ENCODE assay signal across 14 cellular contexts in the genomic region with DNA sequence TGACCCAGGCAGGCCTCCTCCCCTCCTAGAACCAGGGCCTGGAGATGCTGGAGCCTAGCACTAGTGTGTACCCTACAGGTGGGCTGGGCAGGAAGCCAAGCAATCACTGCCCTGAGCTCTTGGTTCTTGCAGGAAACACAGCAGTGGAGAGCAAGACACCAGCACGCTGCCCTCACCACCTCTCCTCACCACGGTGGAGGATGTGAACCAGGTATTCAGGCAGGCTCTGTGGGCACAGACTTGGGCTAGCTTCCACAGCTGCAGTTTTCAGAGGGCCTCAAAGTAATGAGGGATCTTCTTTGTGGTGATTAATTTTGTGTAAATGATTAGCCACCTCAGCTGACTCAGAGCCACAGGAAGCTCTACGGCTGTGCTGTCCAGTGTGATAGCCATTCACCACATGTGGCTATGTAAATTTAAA. TPM values are rescaled to one million over a fixed set of nuclear protein-coding genes. Genes with fewer than 3 reads are reported as not detected.
DNase-seq lines count a peak whose midpoint lies in the region; ATAC-seq, FAIRE-seq and TF ChIP-seq lines count a peak whose summit lies in the region.
"Had no signal": no experiment of that assay in that cellular context is flagged by ENCODE, and none has a peak within 500 bp of the region (broad histone marks: within the 10 kb centered on the region; RNA-seq: fewer than 3 reads in every experiment).

No MANE protein-coding gene starts in this region.

- no peak overlapping the region for H3K9ac ChIP-seq in HepG2 (ENCODE audit: insufficient read depth, low read depth, low read length)

- ATAC-seq in right lobe of liver (peak in 3 of 4 donors; percentile 4 to 25 (median 25)), HepG2 (no peak), body of pancreas (no peak), GM19455 (IDR thresholded peaks at IDR 0.05; ENCODE audit: unreplicated experiment) (no peak), GM19328 (IDR thresholded peaks at IDR 0.05; ENCODE audit: unreplicated experiment) (no peak)
- ATAC-seq: heart right ventricle had no signal

- peaks cover 0 to 2% (median 0%) of the 10 kb centered on the region in 4 donors for H3K4me1 ChIP-seq in right lobe of liver
- H3K4me1 ChIP-seq in HepG2 (ENCODE audit: insufficient read depth, low read length) = 0 out of 2 replicates have a peak, but pooled peaks cover 5% of the 10 kb centered on the region
- no peaks in the 10 kb centered on the region for H3K4me1 ChIP-seq in body of pancreas
- no peaks in the 10 kb centered on the region for H3K4me1 ChIP-seq in testis
- no peaks in the 10 kb centered on the region for H3K4me1 ChIP-seq in HAP-1

- no peak overlapping the region for H3K4me2 ChIP-seq in HepG2 (ENCODE audit: low read depth, low read length)

- H3K9me3 ChIP-seq in right lobe of liver (no peaks in the 10 kb centered on the region), HepG2 (ENCODE audit: low read length) (no peaks in the 10 kb centered on the region), KOPT-K1 (ENCODE audit: insufficient read depth, low read length, poor library complexity, severe bottlenecking) (no peaks in the 10 kb centered on the region), body of pancreas (no peaks in the 10 kb centered on the region), testis (no peaks in the 10 kb centered on the region), HAP-1 (no peaks in the 10 kb centered on the region)
- H3K9me3 ChIP-seq: heart right ventricle had no signal

- intact Hi-C loops in right lobe of liver (cut with DNase I) = no loop called here
- intact Hi-C loops in HepG2 (cut with micrococcal nuclease; ENCODE audit: unreplicated experiment) = no loop called here
- intact Hi-C loops in body of pancreas (cut with DNase I) = no loop called here
- intact Hi-C loops in testis (cut with DNase I; ENCODE audit: low total_unique reads) = no loop called here

- H4K20me1 ChIP-seq in HepG2 (ENCODE audit: insufficient read depth, low read length) = no peaks in the 10 kb centered on the region

- TF ChIP-seq POLR2A in right lobe of liver (IDR thresholded peaks at IDR 0.05) (no peak), HepG2 (IDR thresholded peaks at IDR 0.05; ENCODE audit: insufficient read depth in 1 of 2, low read depth in 2 of 2, low read length in 2 of 2) (no peak), body of pancreas (IDR thresholded peaks at IDR 0.05) (no peak), testis (IDR thresholded peaks at IDR 0.05) (no peak)

- TF ChIP-seq CTCF in right lobe of liver (IDR thresholded peaks at IDR 0.05) (no peak), HepG2 (CRISPR knock-in tag; IDR thresholded peaks at IDR 0.05) (no peak), body of pancreas (IDR thresholded peaks at IDR 0.05) (no peak), testis (IDR thresholded peaks at IDR 0.05) (no peak)

- TF ChIP-seq RAD21 in HepG2 (CRISPR knock-in tag; IDR thresholded peaks at IDR 0.05) = no peak

- H3K27ac ChIP-seq in right lobe of liver (no peak overlapping the region), HepG2 (ENCODE audit: extremely low read length, insufficient read depth, low read length) (no peak overlapping the region), KOPT-K1 (ENCODE audit: low read depth, low read length, poor library complexity, severe bottlenecking) (peak overlapping the region; percentile 86), body of pancreas (no peak overlapping the region), testis (no peak overlapping the region)

- H3K36me3 ChIP-seq in right lobe of liver (peaks cover 0 to 40% (median 10%) of the 10 kb centered on the region in 4 donors), HepG2 (replicated peaks in 1 of 2; ENCODE audit: control insufficient read depth in 1 of 2, insufficient read depth in 2 of 2, low read length in 2 of 2) (peaks cover 12 to 39% of the 10 kb centered on the region in 2 experiments), KOPT-K1 (ENCODE audit: insufficient read depth, low read length) (no peaks in the 10 kb centered on the region), body of pancreas (replicated peaks in 1 of 2; ENCODE audit: insufficient read depth in 1 of 2, low read depth in 2 of 2) (peaks cover 0 to 27% of the 10 kb centered on the region in 2 donors), testis (ENCODE audit: low read depth, missing control alignments) (no peaks in the 10 kb centered on the region), HAP-1 (replicated peaks) (peaks cover 7% of the 10 kb centered on the region)

- in situ Hi-C loops in HepG2 (cut with HindIII; ENCODE audit: extremely low pct_ligation_motif_present, low pct_unique_long_range_greater_than_20kb) = no loop called here
- in situ Hi-C loops in HAP-1 (cut with MboI; ENCODE audit: low sequenced_read_pairs) = no loop called here

- no TSS peak for BruUV-seq in HepG2 (replicated peaks; lab: Mats Ljungman, UMichigan)

- no peak for TF ChIP-seq EP300 in HepG2 (IDR thresholded peaks at IDR 0.05; ENCODE audit: low read depth in 2 of 2, low read length in 2 of 2)
- no peak for TF ChIP-seq EP300 in HepG2 (CRISPR knock-in tag; IDR thresholded peaks at IDR 0.05; ENCODE audit: borderline replicate concordance)

- no peak overlapping the region for H3K4me3 ChIP-seq in right lobe of liver
- H3K4me3 ChIP-seq in HepG2 (replicated peaks in 1 of 3; ENCODE audit: insufficient read depth in 1 of 3, low read depth in 2 of 3, low read length in 3 of 3) = no peak overlapping the region
- H3K4me3 ChIP-seq in body of pancreas = no peak overlapping the region
- H3K4me3 ChIP-seq in testis = no peak overlapping the region
- H3K4me3 ChIP-seq in HAP-1 = no peak overlapping the region
- H3K4me3 ChIP-seq: heart right ventricle, skin epidermis had no signal

- no peak overlapping the region for H2AFZ ChIP-seq in HepG2 (ENCODE audit: low read length)

- 82% methylated on average over 2 of the region's 3 CpGs for WGBS in right lobe of liver (ENCODE audit: insufficient coverage, low coverage, low lambda C conversion rate, missing lambda C conversion rate)
- WGBS in HepG2 (ENCODE audit: low lambda C conversion rate) = 100% methylated on average over 1 of the region's 3 CpGs
- WGBS in body of pancreas, 2 donors = 63 to 100% methylated on average over 1 to 3 of the region's 3 CpGs
- 93 to 100% methylated on average over 1 to 3 of the region's 3 CpGs for WGBS in testis, 2 donors

- FAIRE-seq in HepG2 (lab: Jason Lieb, UNC) = no peak
- FAIRE-seq: GM12892 had no signal

- CTCF ChIA-PET in HepG2 (lab: Yijun Ruan, JAX; ENCODE audit: low intra/inter-chr PET ratio, low total read pairs) = no interaction called here

- H3K27me3 ChIP-seq in right lobe of liver (no peaks in the 10 kb centered on the region), HepG2 (ENCODE audit: control insufficient read depth in 1 of 2, insufficient read depth in 2 of 2, low read length in 2 of 2) (no peaks in the 10 kb centered on the region), body of pancreas (no peaks in the 10 kb centered on the region), testis (no peaks in the 10 kb centered on the region), HAP-1 (ENCODE audit: low read depth) (no peaks in the 10 kb centered on the region)
- H3K27me3 ChIP-seq: heart right ventricle had no signal

- peak in 1 of 3 donors; percentile 50 for DNase-seq in right lobe of liver
- DNase-seq in HepG2 (ENCODE audit: low spot score) = no peak
- DNase-seq in body of pancreas = peak in 3 of 4 donors; percentile 40 to 49 (median 42)
- DNase-seq in testis = no peak
- DNase-seq in HAP-1 (ENCODE audit: low spot score in 2 of 2) = no peak
- DNase-seq: GOT3; heart right ventricle; stimulated activated CD8-positive, alpha-beta memory T cell treated with anti-CD3 and anti-CD28 coated beads, Interleukin-4, amount 100 ng/mL, for 48 hours; SW 1271 had no signal

- no peaks in the 10 kb centered on the region for H3K79me2 ChIP-seq in HepG2 (ENCODE audit: insufficient read depth, low read length)

- POLR2A ChIA-PET in HepG2 (lab: Yijun Ruan, JAX) = no interaction called here

RNA-seq across cellular contexts. Expression of gene GPI, which starts 13.6 kb away (rescaled TPM):
- 100 to 1,000 TPM; 163 to 364 (median 256) TPM for total RNA-seq in right lobe of liver
- total RNA-seq in HepG2 (2016; rRNA removed; fragmentation: Illumina TruSeq; extraction: Trizol) = 167 and 207 TPM in 2 replicates
- total RNA-seq in HepG2 (2016; cell fraction: cytosol; rRNA removed; fragmentation: Illumina TruSeq; extraction: Trizol; ENCODE audit: low read depth) = 57.7 and 63.3 TPM in 2 replicates
- total RNA-seq in HepG2 (2016; cell fraction: insoluble cytoplasmic fraction; rRNA removed; fragmentation: Illumina TruSeq; extraction: Trizol) = 170 and 179 TPM in 2 replicates
- 117 and 119 TPM in 2 replicates for total RNA-seq in HepG2 (2016; cell fraction: membrane; rRNA removed; fragmentation: Illumina TruSeq; extraction: Trizol)
- 102 and 114 TPM in 2 replicates for total RNA-seq in HepG2 (2016; cell fraction: nucleus; rRNA removed; fragmentation: Illumina TruSeq; extraction: Trizol)
- polyA plus RNA-seq in HepG2 (2011; rRNA removed) = 115 and 147 TPM in 2 replicates
- 137 and 170 TPM in 2 replicates for polyA plus RNA-seq in HepG2 (2011; cell fraction: cytosol; rRNA removed)
- 307 and 407 TPM in 2 replicates for polyA plus RNA-seq in HepG2 (2011; cell fraction: nucleus; rRNA removed)
- 311 and 360 TPM in 2 replicates for polyA plus RNA-seq in HepG2 (2012)
- 97.4 and 105 TPM in 2 replicates for polyA plus RNA-seq in HepG2 (2016; cell fraction: cytosol; fragmentation: Illumina TruSeq; extraction: Trizol; ENCODE audit: low read depth)
- polyA plus RNA-seq in HepG2 (2016; cell fraction: insoluble cytoplasmic fraction; fragmentation: Illumina TruSeq; extraction: Trizol; ENCODE audit: low read depth) = 183 and 254 TPM in 2 replicates
- polyA plus RNA-seq in HepG2 (2016; cell fraction: membrane; fragmentation: Illumina TruSeq; extraction: Trizol; ENCODE audit: low read depth) = 113 and 126 TPM in 2 replicates
- 173 and 188 TPM in 2 replicates for polyA plus RNA-seq in HepG2 (2016; cell fraction: nucleus; fragmentation: Illumina TruSeq; extraction: Trizol; ENCODE audit: insufficient read depth, low read depth)
- polyA minus RNA-seq in HepG2 (2011; rRNA and poly(A)+ RNA removed; ENCODE audit: low replicate concordance) = 301 and 307 TPM in 2 replicates
- 278 and 286 TPM in 2 replicates for polyA minus RNA-seq in HepG2 (2011; cell fraction: cytosol; rRNA and poly(A)+ RNA removed)
- 125 and 126 TPM in 2 replicates for polyA minus RNA-seq in HepG2 (2011; cell fraction: nucleus; rRNA and poly(A)+ RNA removed)
- 100 to 1,000 TPM in 1 of 2 donors, 10 to 100 TPM in 1; 66.4 to 118 TPM for total RNA-seq in body of pancreas
- 100 to 1,000 TPM; 109 to 198 TPM for total RNA-seq in testis
- 198 TPM for polyA plus RNA-seq in testis (ENCODE audit: insufficient read depth, low read depth, low replicate concordance)

RNA-seq across cellular contexts. Expression of gene PDCD2L, which starts 52.8 kb away (rescaled TPM):
- total RNA-seq in right lobe of liver (10 to 100 TPM in 2 of 6 experiments, 1 to 10 TPM in 4; 3.0 to 13.4 (median 4.5) TPM), HepG2 (2016; rRNA removed; fragmentation: Illumina TruSeq; extraction: Trizol) (35.2 and 40.5 TPM in 2 replicates), body of pancreas (10 to 100 TPM; 13.2 to 45.5 TPM), testis (10 to 100 TPM; 33.8 to 35.1 TPM)
- 11.6 and 14.8 TPM in 2 replicates for total RNA-seq in HepG2 (2016; cell fraction: cytosol; rRNA removed; fragmentation: Illumina TruSeq; extraction: Trizol; ENCODE audit: low read depth)
- 33.1 and 33.4 TPM in 2 replicates for total RNA-seq in HepG2 (2016; cell fraction: insoluble cytoplasmic fraction; rRNA removed; fragmentation: Illumina TruSeq; extraction: Trizol)
- total RNA-seq in HepG2 (2016; cell fraction: membrane; rRNA removed; fragmentation: Illumina TruSeq; extraction: Trizol) = 13.3 and 18.3 TPM in 2 replicates
- total RNA-seq in HepG2 (2016; cell fraction: nucleus; rRNA removed; fragmentation: Illumina TruSeq; extraction: Trizol) = 15.7 and 15.8 TPM in 2 replicates
- polyA plus RNA-seq in HepG2 (2011; rRNA removed) (24.5 and 29.3 TPM in 2 replicates), testis (ENCODE audit: insufficient read depth, low read depth, low replicate concordance) (29.0 TPM)
- 30.4 and 32.4 TPM in 2 replicates for polyA plus RNA-seq in HepG2 (2011; cell fraction: cytosol; rRNA removed)
- polyA plus RNA-seq in HepG2 (2011; cell fraction: nucleus; rRNA removed) = 11.2 and 15.1 TPM in 2 replicates
- polyA plus RNA-seq in HepG2 (2012) = 22.2 and 26.3 TPM in 2 replicates
- 9.9 and 11.5 TPM in 2 replicates for polyA plus RNA-seq in HepG2 (2016; cell fraction: cytosol; fragmentation: Illumina TruSeq; extraction: Trizol; ENCODE audit: low read depth)
- polyA plus RNA-seq in HepG2 (2016; cell fraction: insoluble cytoplasmic fraction; fragmentation: Illumina TruSeq; extraction: Trizol; ENCODE audit: low read depth) = 28.1 and 29.2 TPM in 2 replicates
- polyA plus RNA-seq in HepG2 (2016; cell fraction: membrane; fragmentation: Illumina TruSeq; extraction: Trizol; ENCODE audit: low read depth) = 11.1 and 13.6 TPM in 2 replicates
- 16.5 and 17.5 TPM in 2 replicates for polyA plus RNA-seq in HepG2 (2016; cell fraction: nucleus; fragmentation: Illumina TruSeq; extraction: Trizol; ENCODE audit: insufficient read depth, low read depth)
- polyA minus RNA-seq in HepG2 (2011; rRNA and poly(A)+ RNA removed; ENCODE audit: low replicate concordance) = 34.1 and 34.4 TPM in 2 replicates
- 6.5 and 7.9 TPM in 2 replicates for polyA minus RNA-seq in HepG2 (2011; cell fraction: cytosol; rRNA and poly(A)+ RNA removed)
- 11.6 and 12.1 TPM in 2 replicates for polyA minus RNA-seq in HepG2 (2011; cell fraction: nucleus; rRNA and poly(A)+ RNA removed)

Comparison
In these comparisons a context has a peak if more than half of its experiments do, and no peak if none do; other contexts are left out.
1. ATAC-seq: peak in right lobe of liver (3 of 4); none in HepG2 (single experiment), body of pancreas (single experiment), GM19455 (single experiment) and GM19328 (single experiment).
2. DNase-seq: peak in body of pancreas (3 of 4); none in HepG2 (single experiment), testis (single experiment) and HAP-1 (0 of 2).